Comparison of ENCODE assay signal across 20 cellular contexts in the genomic region with DNA sequence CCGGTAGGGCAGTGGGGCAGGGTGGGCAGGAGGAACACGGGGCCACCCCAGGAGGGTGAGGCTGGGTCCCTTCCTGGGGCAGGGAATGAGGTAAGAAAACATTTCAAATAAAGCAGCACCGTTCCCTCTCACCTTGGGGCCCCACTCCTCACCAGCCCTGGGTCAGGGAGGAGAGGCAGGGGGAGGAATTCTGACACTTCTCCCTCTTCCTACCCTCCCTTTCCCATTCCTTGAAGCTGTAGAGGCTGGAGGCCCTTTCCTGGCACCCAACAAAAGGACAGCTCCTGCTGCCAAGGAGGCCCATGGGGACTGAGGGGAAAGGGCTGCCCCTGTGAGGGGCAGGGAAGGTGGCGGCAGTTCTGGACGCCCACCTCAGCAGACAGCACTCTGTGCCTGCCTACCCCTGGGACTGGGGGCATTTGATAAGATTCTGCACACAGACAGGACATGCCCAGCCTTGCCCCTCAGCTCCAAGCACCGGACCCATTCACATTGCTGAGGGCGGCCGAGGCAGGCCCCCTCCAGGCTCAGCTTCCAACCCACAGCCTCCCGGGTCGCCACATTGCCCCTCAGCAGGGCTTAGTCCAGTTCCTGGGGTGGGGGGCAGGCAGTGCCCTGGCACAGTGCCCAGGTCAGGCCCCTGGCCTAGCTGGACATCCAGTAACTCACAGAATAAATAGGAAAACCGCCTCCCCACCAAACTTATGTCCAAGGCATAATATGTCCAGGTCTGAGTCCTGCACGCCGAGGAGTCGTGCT. TPM values are rescaled to one million over a fixed set of nuclear protein-coding genes. Genes with fewer than 3 reads are reported as not detected.
A peak's percentile ranks its signal among the peaks of the same experiment; 100 is the strongest.
DNase-seq lines count a peak whose midpoint lies in the region; ATAC-seq, FAIRE-seq and TF ChIP-seq lines count a peak whose summit lies in the region.
"Had no signal": no experiment of that assay in that cellular context is flagged by ENCODE, and none has a peak within 500 bp of the region (broad histone marks: within the 10 kb centered on the region; RNA-seq: fewer than 3 reads in every experiment).

No MANE protein-coding gene starts in this region.

- no peak overlapping the region for H3K4me2 ChIP-seq in A549

- H3K9ac ChIP-seq in adipocyte (ENCODE audit: low read length): peak overlapping the region; percentile 54

- WGBS in A549 (ENCODE audit: missing lambda C conversion rate): 93% methylated on average over 13 of the region's 14 CpGs

- TF ChIP-seq RAD21 in A549 (conservative IDR thresholded peaks at IDR 0.05 in 1 of 2, IDR thresholded peaks at IDR 0.05 in 1 of 2): no peak

- FAIRE-seq in A549 (lab: Jason Lieb, UNC): no peak
- FAIRE-seq: keratinocyte had no signal

- H3K4me1 Mint-ChIP-seq in Calu3 (ENCODE audit: low read depth, unreplicated experiment): peaks cover 18% of the 10 kb centered on the region
- peaks cover 35% of the 10 kb centered on the region for H3K4me1 Mint-ChIP-seq in nephron

- no peak for TF ChIP-seq POLR2A in A549 (IDR thresholded peaks at IDR 0.05; ENCODE audit: low read length)

- H3K27ac ChIP-seq in A549 (peak overlapping the region; percentile 42 to 78; a peak in 5 of 6 replicates), ascending aorta (no peak overlapping the region)

- H3K27me3 ChIP-seq in adipocyte (replicated peaks; ENCODE audit: control insufficient read depth, insufficient read depth, low read length) (no peaks in the 10 kb centered on the region), ascending aorta (no peaks in the 10 kb centered on the region)
- H3K27me3 ChIP-seq: esophagus muscularis mucosa had no signal

- no TSS peak for BruUV-seq in Calu3 (replicated peaks; lab: Mats Ljungman, UMichigan)

- no peaks in the 10 kb centered on the region for H3K9me3 ChIP-seq in A549
- H3K9me3 ChIP-seq in adipocyte (ENCODE audit: control insufficient read depth, low read length): no peaks in the 10 kb centered on the region
- no peaks in the 10 kb centered on the region for H3K9me3 ChIP-seq in ascending aorta
- H3K9me3 ChIP-seq: esophagus muscularis mucosa had no signal

- DNase-seq in A549 (ENCODE audit: low read depth in 1 of 2, low spot score in 1 of 2) (no peak), Calu3 (no peak), adipocyte (ENCODE audit: low read depth) (no peak), SKM-1 (lab: John Stamatoyannopoulos, UW; ENCODE audit: unreplicated experiment) (no peak), GM19240 (ENCODE audit: insufficient read length, low spot score) (no peak), HuH-7 (ENCODE audit: low spot score) (no peak), ascending aorta (ENCODE audit: low spot score in 2 of 2) (no peak)
- DNase-seq: DMS153, head of caudate nucleus, MV-4-11, NCI-H2081, NCI-H526 had no signal

- H3K4me3 Mint-ChIP-seq in Calu3 (ENCODE audit: low read depth, unreplicated experiment) (no peak overlapping the region), nephron (no peak overlapping the region)
- H3K4me3 Mint-ChIP-seq: memory B cell had no signal

- TF ChIP-seq CTCF in A549 (IDR thresholded peaks at IDR 0.05) (no peak), Calu3 (IDR thresholded peaks at IDR 0.05; ENCODE audit: unreplicated experiment) (no peak), nephron (IDR thresholded peaks at IDR 0.05; ENCODE audit: unreplicated experiment in 3 of 3) (no peak), ascending aorta (IDR thresholded peaks at IDR 0.05) (no peak)

- H3K4me3 ChIP-seq in A549: no peak overlapping the region
- no peak overlapping the region for H3K4me3 ChIP-seq in adipocyte (ENCODE audit: low read length)
- H3K4me3 ChIP-seq in ascending aorta: no peak overlapping the region
- H3K4me3 ChIP-seq: esophagus muscularis mucosa had no signal

- ATAC-seq in A549: 0 out of 6 replicates have a peak, but pooled peaks of 1 of the 2 experiments have one; percentile 4
- ATAC-seq: right cardiac atrium had no signal

- CTCF ChIA-PET in A549 (lab: Yijun Ruan, JAX): interaction anchor here (0.9 to 7.8 kb wide), 3 partner anchors 10 to 25 kb away, joined by 4 to 61 read pairs (median 10); a partner anchor contains a TSS
- CTCF ChIA-PET in Calu3 (lab: Charles Lee): no interaction called here

- H3K36me3 Mint-ChIP-seq in Calu3 (ENCODE audit: insufficient read depth, unreplicated experiment): peaks cover 92% of the 10 kb centered on the region
- peaks cover 55% of the 10 kb centered on the region for H3K36me3 Mint-ChIP-seq in nephron (ENCODE audit: low read depth)

- H3K36me3 ChIP-seq in adipocyte (ENCODE audit: control insufficient read depth, insufficient read depth, low read length, severe bottlenecking) (peaks cover 69% of the 10 kb centered on the region), ascending aorta (peaks cover 62 to 70% of the 10 kb centered on the region in 2 donors)

- peak overlapping the region; percentile 21 for H3K27ac Mint-ChIP-seq in Calu3 (ENCODE audit: unreplicated experiment)
- H3K27ac Mint-ChIP-seq in nephron: peak overlapping the region in 2 of 3 experiments; percentile 23 to 53
- H3K27ac Mint-ChIP-seq: memory B cell had no signal

- H3K27me3 Mint-ChIP-seq in Calu3 (ENCODE audit: unreplicated experiment) (no peaks in the 10 kb centered on the region), nephron (ENCODE audit: low read depth) (no peaks in the 10 kb centered on the region)
- H3K27me3 Mint-ChIP-seq: IgD-negative memory B cell, memory B cell had no signal

- TF ChIP-seq EP300 in A549 (IDR thresholded peaks at IDR 0.05): no peak

- intact Hi-C loops in Calu3 (cut with micrococcal nuclease; ENCODE audit: unreplicated experiment): no loop called here
- intact Hi-C loops in ascending aorta (cut with DNase I): no loop called here

- H3K9me3 Mint-ChIP-seq in Calu3 (ENCODE audit: low read depth, unreplicated experiment) (no peaks in the 10 kb centered on the region), nephron (no peaks in the 10 kb centered on the region)
- H3K9me3 Mint-ChIP-seq: IgD-negative memory B cell, memory B cell had no signal

- H3K4me1 ChIP-seq in A549: peaks cover 19% of the 10 kb centered on the region
- peaks cover 35% of the 10 kb centered on the region for H3K4me1 ChIP-seq in adipocyte (ENCODE audit: control insufficient read depth, insufficient read depth, low read length)
- peaks cover 0 to 20% of the 10 kb centered on the region in 2 donors for H3K4me1 ChIP-seq in ascending aorta

- POLR2A ChIA-PET in A549 (lab: Yijun Ruan, JAX): no interaction called here

TF ChIP-seq in A549, 52 proteins besides CTCF, POLR2A, EP300 and RAD21 (continues in another document):
- TF ChIP-seq MYC (IDR thresholded peaks at IDR 0.05; ENCODE audit: borderline replicate concordance, low read length) (no peak), JUN (IDR thresholded peaks at IDR 0.05) (no peak), TFCP2L1 (CRISPR knock-in tag; IDR thresholded peaks at IDR 0.05) (no peak)
- TF ChIP-seq, protein P1, sequence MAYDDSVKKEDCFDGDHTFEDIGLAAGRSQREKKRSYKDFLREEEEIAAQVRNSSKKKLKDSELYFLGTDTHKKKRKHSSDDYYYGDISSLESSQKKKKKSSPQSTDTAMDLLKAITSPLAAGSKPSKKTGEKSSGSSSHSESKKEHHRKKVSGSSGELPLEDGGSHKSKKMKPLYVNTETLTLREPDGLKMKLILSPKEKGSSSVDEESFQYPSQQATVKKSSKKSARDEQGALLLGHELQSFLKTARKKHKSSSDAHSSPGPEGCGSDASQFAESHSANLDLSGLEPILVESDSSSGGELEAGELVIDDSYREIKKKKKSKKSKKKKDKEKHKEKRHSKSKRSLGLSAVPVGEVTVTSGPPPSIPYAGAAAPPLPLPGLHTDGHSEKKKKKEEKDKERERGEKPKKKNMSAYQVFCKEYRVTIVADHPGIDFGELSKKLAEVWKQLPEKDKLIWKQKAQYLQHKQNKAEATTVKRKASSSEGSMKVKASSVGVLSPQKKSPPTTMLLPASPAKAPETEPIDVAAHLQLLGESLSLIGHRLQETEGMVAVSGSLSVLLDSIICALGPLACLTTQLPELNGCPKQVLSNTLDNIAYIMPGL (CRISPR knock-in tag; IDR thresholded peaks at IDR 0.05; ENCODE audit: borderline replicate concordance): no peak

RNA-seq across cellular contexts. Expression of a gene that starts 6.2 kb away (rescaled TPM):
- polyA plus RNA-seq in A549 (2011; rRNA removed) (65.7 and 72.7 TPM in 2 replicates), A549 (2017; fragmentation: RNase III; extraction: RNeasy Plus Mini Kit Qiagen cat#74134 plus additional on column Dnase treatment) (54.0 to 66.2 TPM (median 60.5 TPM) in 3 replicates)
- 39.3 and 52.4 TPM in 2 replicates for polyA plus RNA-seq in A549 (2012; cell fraction: cytosol; rRNA removed)
- 84.7 and 105 TPM in 2 replicates for polyA plus RNA-seq in A549 (2012; cell fraction: nucleus; rRNA removed)
- 67.2 and 79.1 TPM in 2 replicates for polyA minus RNA-seq in A549 (2011; rRNA and poly(A)+ RNA removed)
- total RNA-seq in Calu3 (2022) (93.1 and 112 TPM in 2 replicates), ascending aorta (62.8 TPM)

RNA-seq across cellular contexts. Expression of a gene that starts 6.7 kb away (rescaled TPM):
- polyA plus RNA-seq in A549 (2011; rRNA removed) (36.2 and 43.3 TPM in 2 replicates), A549 (2017; fragmentation: RNase III; extraction: RNeasy Plus Mini Kit Qiagen cat#74134 plus additional on column Dnase treatment) (37.6 to 44.4 TPM (median 42.0 TPM) in 3 replicates)
- polyA plus RNA-seq in A549 (2012; cell fraction: cytosol; rRNA removed): 37.3 and 45.4 TPM in 2 replicates
- polyA plus RNA-seq in A549 (2012; cell fraction: nucleus; rRNA removed): 104 and 115 TPM in 2 replicates
- polyA minus RNA-seq in A549 (2011; rRNA and poly(A)+ RNA removed): 29.9 and 32.2 TPM in 2 replicates
- total RNA-seq in Calu3 (2022) (56.0 and 58.8 TPM in 2 replicates), ascending aorta (27.9 TPM)

RNA-seq across cellular contexts. Expression of a gene that starts 23.0 kb away (rescaled TPM):
- 0.05 TPM in 1 of 2 replicates, not detected in the other for polyA plus RNA-seq in A549 (2011; rRNA removed)
- polyA plus RNA-seq in A549 (2012; cell fraction: cytosol; rRNA removed): 0.04 and 0.06 TPM in 2 replicates
- polyA plus RNA-seq in A549 (2012; cell fraction: nucleus; rRNA removed): 0.67 and 0.69 TPM in 2 replicates
- 0.12 to 0.16 TPM (median 0.15 TPM) in 3 replicates for polyA plus RNA-seq in A549 (2017; fragmentation: RNase III; extraction: RNeasy Plus Mini Kit Qiagen cat#74134 plus additional on column Dnase treatment)
- not detected in 2 replicates for polyA minus RNA-seq in A549 (2011; rRNA and poly(A)+ RNA removed)
- 0.19 TPM in 1 of 2 replicates, not detected in the other for total RNA-seq in Calu3 (2022)
- total RNA-seq in ascending aorta: not detected
- total RNA-seq: dermis microvascular lymphatic vessel endothelial cell, temporal lobe had no signal
- polyA plus RNA-seq: IgD-negative memory B cell, keratinocyte had no signal

RNA-seq across cellular contexts. Expression of a gene that starts 26.0 kb away (rescaled TPM):
- polyA plus RNA-seq in A549 (2011; rRNA removed): 39.8 and 44.0 TPM in 2 replicates
- 37.0 and 41.6 TPM in 2 replicates for polyA plus RNA-seq in A549 (2012; cell fraction: cytosol; rRNA removed)
- 36.1 and 47.3 TPM in 2 replicates for polyA plus RNA-seq in A549 (2012; cell fraction: nucleus; rRNA removed)
- polyA plus RNA-seq in A549 (2017; fragmentation: RNase III; extraction: RNeasy Plus Mini Kit Qiagen cat#74134 plus additional on column Dnase treatment): 75.0 to 76.2 TPM (median 75.5 TPM) in 3 replicates
- polyA minus RNA-seq in A549 (2011; rRNA and poly(A)+ RNA removed): 28.2 and 29.7 TPM in 2 replicates
- total RNA-seq in Calu3 (2022): 92.1 and 94.2 TPM in 2 replicates
- 25.1 TPM for total RNA-seq in ascending aorta

RNA-seq across cellular contexts. Expression of a gene that starts 51.8 kb away (rescaled TPM):
- polyA plus RNA-seq in A549 (2011; rRNA removed) (5.4 and 5.6 TPM in 2 replicates), A549 (2017; fragmentation: RNase III; extraction: RNeasy Plus Mini Kit Qiagen cat#74134 plus additional on column Dnase treatment) (6.0 to 7.1 TPM (median 6.8 TPM) in 3 replicates)
- polyA plus RNA-seq in A549 (2012; cell fraction: cytosol; rRNA removed): 8.2 and 11.1 TPM in 2 replicates
- 23.5 and 24.0 TPM in 2 replicates for polyA plus RNA-seq in A549 (2012; cell fraction: nucleus; rRNA removed)
- polyA minus RNA-seq in A549 (2011; rRNA and poly(A)+ RNA removed): 16.0 and 16.7 TPM in 2 replicates
- total RNA-seq in Calu3 (2022) (24.4 and 24.8 TPM in 2 replicates), ascending aorta (not detected)

Comparison
In these comparisons a context has a peak if more than half of its experiments do, and no peak if none do; other contexts are left out.
1. H3K27ac ChIP-seq: peak in A549 (2 of 2); none in ascending aorta (0 of 2).